Comparison of ENCODE assay signal across 1 cellular context in the genomic region with DNA sequence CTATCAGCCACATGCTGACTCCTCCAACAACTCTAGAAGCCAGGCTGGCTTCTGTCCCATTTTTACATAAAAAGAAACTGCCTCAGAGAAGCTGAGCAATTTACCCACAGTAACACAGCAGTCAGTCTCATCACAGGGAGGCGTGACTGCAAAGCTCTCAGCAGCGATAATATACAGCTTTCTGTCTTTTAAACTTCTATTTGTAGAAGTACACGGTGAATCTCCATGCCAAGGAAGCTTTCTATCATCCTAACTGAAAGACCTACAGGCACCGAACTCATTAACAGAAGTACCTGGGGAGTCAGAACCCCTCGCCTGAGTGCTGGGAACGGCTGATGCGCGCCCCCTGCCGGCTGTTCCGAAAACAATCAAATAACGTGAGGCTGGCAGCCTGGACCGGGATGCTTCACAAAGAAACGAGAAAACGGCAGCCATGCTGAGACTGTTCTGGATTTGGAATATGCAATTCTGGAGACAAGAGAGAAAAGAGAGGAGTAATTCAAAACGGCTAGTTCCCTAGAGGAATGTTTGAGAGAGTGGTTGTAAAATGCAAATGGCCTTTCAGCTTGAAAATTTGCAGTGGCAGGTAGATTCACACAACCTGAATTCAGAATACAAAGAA.
TF ChIP-seq lines count a peak whose summit lies in the region.

No MANE protein-coding gene starts in this region.

TF ChIP-seq in HEK293, 187 proteins besides CTCF, POLR2A, EP300 and RAD21 (continued from another document and continues in another):
- no peak for TF ChIP-seq MZF1 (tag by site-specific recombination; IDR thresholded peaks at IDR 0.05; ENCODE audit: borderline replicate concordance)
- TF ChIP-seq, protein P1, sequence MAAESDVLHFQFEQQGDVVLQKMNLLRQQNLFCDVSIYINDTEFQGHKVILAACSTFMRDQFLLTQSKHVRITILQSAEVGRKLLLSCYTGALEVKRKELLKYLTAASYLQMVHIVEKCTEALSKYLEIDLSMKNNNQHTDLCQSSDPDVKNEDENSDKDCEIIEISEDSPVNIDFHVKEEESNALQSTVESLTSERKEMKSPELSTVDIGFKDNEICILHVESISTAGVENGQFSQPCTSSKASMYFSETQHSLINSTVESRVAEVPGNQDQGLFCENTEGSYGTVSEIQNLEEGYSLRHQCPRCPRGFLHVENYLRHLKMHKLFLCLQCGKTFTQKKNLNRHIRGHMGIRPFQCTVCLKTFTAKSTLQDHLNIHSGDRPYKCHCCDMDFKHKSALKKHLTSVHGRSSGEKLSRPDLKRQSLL (tag by site-specific recombination; IDR thresholded peaks at IDR 0.05), result no peak; the same call in 1 of the 2 replicates
- TF ChIP-seq OVOL3 (tag by site-specific recombination; IDR thresholded peaks at IDR 0.05), result no peak
- TF ChIP-seq EGR2 (tag by site-specific recombination; IDR thresholded peaks at IDR 0.05; ENCODE audit: low read depth), result no peak
- no peak; the same call in 1 of the 2 replicates for TF ChIP-seq SP7 (tag by site-specific recombination; IDR thresholded peaks at IDR 0.05)
- no peak for TF ChIP-seq ZNF707 (tag by site-specific recombination; IDR thresholded peaks at IDR 0.05)
- TF ChIP-seq, protein P2, sequence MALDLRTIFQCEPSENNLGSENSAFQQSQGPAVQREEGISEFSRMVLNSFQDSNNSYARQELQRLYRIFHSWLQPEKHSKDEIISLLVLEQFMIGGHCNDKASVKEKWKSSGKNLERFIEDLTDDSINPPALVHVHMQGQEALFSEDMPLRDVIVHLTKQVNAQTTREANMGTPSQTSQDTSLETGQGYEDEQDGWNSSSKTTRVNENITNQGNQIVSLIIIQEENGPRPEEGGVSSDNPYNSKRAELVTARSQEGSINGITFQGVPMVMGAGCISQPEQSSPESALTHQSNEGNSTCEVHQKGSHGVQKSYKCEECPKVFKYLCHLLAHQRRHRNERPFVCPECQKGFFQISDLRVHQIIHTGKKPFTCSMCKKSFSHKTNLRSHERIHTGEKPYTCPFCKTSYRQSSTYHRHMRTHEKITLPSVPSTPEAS (tag by site-specific recombination; IDR thresholded peaks at IDR 0.05), result 0 out of 2 replicates have a peak, but pooled peaks have one; percentile 27
- TF ChIP-seq PRDM1 (tag by site-specific recombination; IDR thresholded peaks at IDR 0.05), result no peak
- TF ChIP-seq SP3 (tag by site-specific recombination; IDR thresholded peaks at IDR 0.05), result 0 out of 2 replicates have a peak, but pooled peaks have one; percentile 16
- TF ChIP-seq ZBTB20 (tag by site-specific recombination; IDR thresholded peaks at IDR 0.05), result no peak
- TF ChIP-seq ZFP37 (tag by site-specific recombination; IDR thresholded peaks at IDR 0.05), result peak; percentile 75; the same call in 1 of the 2 replicates
- TF ChIP-seq, protein P3, sequence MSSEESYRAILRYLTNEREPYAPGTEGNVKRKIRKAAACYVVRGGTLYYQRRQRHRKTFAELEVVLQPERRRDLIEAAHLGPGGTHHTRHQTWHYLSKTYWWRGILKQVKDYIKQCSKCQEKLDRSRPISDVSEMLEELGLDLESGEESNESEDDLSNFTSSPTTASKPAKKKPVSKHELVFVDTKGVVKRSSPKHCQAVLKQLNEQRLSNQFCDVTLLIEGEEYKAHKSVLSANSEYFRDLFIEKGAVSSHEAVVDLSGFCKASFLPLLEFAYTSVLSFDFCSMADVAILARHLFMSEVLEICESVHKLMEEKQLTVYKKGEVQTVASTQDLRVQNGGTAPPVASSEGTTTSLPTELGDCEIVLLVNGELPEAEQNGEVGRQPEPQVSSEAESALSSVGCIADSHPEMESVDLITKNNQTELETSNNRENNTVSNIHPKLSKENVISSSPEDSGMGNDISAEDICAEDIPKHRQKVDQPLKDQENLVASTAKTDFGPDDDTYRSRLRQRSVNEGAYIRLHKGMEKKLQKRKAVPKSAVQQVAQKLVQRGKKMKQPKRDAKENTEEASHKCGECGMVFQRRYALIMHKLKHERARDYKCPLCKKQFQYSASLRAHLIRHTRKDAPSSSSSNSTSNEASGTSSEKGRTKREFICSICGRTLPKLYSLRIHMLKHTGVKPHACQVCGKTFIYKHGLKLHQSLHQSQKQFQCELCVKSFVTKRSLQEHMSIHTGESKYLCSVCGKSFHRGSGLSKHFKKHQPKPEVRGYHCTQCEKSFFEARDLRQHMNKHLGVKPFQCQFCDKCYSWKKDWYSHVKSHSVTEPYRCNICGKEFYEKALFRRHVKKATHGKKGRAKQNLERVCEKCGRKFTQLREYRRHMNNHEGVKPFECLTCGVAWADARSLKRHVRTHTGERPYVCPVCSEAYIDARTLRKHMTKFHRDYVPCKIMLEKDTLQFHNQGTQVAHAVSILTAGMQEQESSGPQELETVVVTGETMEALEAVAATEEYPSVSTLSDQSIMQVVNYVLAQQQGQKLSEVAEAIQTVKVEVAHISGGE (tag by site-specific recombination; conservative IDR thresholded peaks at IDR 0.05; ENCODE audit: low read depth), result no peak
- no peak; the same call in 1 of the 2 replicates for TF ChIP-seq ZNF76 (tag by site-specific recombination; IDR thresholded peaks at IDR 0.05; ENCODE audit: borderline replicate concordance, low read depth)
- TF ChIP-seq ZNF24 (tag by site-specific recombination; IDR thresholded peaks at IDR 0.05), result peak; percentile 75; the same call in 1 of the 2 replicates
- TF ChIP-seq ZBTB48 (tag by site-specific recombination; IDR thresholded peaks at IDR 0.05), result no peak
- no peak; the same call in 1 of the 2 replicates for TF ChIP-seq ZNF335 (tag by site-specific recombination; conservative IDR thresholded peaks at IDR 0.05)
- no peak for TF ChIP-seq ZBTB21 (tag by site-specific recombination; IDR thresholded peaks at IDR 0.05)
- TF ChIP-seq, protein P4, sequence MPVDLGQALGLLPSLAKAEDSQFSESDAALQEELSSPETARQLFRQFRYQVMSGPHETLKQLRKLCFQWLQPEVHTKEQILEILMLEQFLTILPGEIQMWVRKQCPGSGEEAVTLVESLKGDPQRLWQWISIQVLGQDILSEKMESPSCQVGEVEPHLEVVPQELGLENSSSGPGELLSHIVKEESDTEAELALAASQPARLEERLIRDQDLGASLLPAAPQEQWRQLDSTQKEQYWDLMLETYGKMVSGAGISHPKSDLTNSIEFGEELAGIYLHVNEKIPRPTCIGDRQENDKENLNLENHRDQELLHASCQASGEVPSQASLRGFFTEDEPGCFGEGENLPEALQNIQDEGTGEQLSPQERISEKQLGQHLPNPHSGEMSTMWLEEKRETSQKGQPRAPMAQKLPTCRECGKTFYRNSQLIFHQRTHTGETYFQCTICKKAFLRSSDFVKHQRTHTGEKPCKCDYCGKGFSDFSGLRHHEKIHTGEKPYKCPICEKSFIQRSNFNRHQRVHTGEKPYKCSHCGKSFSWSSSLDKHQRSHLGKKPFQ (tag by site-specific recombination; IDR thresholded peaks at IDR 0.05), result no peak
- no peak for TF ChIP-seq ZNF623 (tag by site-specific recombination; IDR thresholded peaks at IDR 0.05)
- no peak for TF ChIP-seq ZNF274 (IDR thresholded peaks at IDR 0.05; ENCODE audit: low read length)
- no peak for TF ChIP-seq ZNF274 (tag by site-specific recombination; IDR thresholded peaks at IDR 0.05; ENCODE audit: borderline replicate concordance)
- no peak for TF ChIP-seq ZNF155 (tag by site-specific recombination; IDR thresholded peaks at IDR 0.05)
- TF ChIP-seq ZNF837 (tag by site-specific recombination; IDR thresholded peaks at IDR 0.05), result no peak
- no peak for TF ChIP-seq ZBTB1 (tag by site-specific recombination; IDR thresholded peaks at IDR 0.05)
- TF ChIP-seq, protein P5, sequence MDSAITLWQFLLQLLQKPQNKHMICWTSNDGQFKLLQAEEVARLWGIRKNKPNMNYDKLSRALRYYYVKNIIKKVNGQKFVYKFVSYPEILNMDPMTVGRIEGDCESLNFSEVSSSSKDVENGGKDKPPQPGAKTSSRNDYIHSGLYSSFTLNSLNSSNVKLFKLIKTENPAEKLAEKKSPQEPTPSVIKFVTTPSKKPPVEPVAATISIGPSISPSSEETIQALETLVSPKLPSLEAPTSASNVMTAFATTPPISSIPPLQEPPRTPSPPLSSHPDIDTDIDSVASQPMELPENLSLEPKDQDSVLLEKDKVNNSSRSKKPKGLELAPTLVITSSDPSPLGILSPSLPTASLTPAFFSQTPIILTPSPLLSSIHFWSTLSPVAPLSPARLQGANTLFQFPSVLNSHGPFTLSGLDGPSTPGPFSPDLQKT (IDR thresholded peaks at IDR 0.05; ENCODE audit: borderline replicate concordance, low read depth, low read length), result no peak
- TF ChIP-seq ZNF211 (tag by site-specific recombination; IDR thresholded peaks at IDR 0.05; ENCODE audit: low read depth), result no peak
- peak; percentile 74; the same call in 1 of the 2 replicates for TF ChIP-seq ZSCAN30 (tag by site-specific recombination; IDR thresholded peaks at IDR 0.05)
- TF ChIP-seq ZNF560 (tag by site-specific recombination; IDR thresholded peaks at IDR 0.05; ENCODE audit: borderline replicate concordance), result no peak
- TF ChIP-seq ZNF248 (tag by site-specific recombination; IDR thresholded peaks at IDR 0.05), result no peak
- no peak for TF ChIP-seq GLIS2 (tag by site-specific recombination; IDR thresholded peaks at IDR 0.05)
- no peak for TF ChIP-seq GLI2 (tag by site-specific recombination; IDR thresholded peaks at IDR 0.05; ENCODE audit: borderline replicate concordance, low read depth)
- peak; percentile 43; the same call in 1 of the 2 replicates for TF ChIP-seq GLIS1 (tag by site-specific recombination; IDR thresholded peaks at IDR 0.05)
- no peak for TF ChIP-seq KLF16 (tag by site-specific recombination; IDR thresholded peaks at IDR 0.05)
- TF ChIP-seq, protein P6, sequence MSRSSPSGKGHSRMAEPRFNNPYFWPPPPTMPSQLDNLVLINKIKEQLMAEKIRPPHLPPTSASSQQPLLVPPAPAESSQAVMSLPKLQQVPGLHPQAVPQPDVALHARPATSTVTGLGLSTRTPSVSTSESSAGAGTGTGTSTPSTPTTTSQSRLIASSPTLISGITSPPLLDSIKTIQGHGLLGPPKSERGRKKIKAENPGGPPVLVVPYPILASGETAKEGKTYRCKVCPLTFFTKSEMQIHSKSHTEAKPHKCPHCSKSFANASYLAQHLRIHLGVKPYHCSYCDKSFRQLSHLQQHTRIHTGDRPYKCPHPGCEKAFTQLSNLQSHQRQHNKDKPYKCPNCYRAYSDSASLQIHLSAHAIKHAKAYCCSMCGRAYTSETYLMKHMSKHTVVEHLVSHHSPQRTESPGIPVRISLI (tag by site-specific recombination; IDR thresholded peaks at IDR 0.05), result no peak
- TF ChIP-seq ZNF426 (tag by site-specific recombination; IDR thresholded peaks at IDR 0.05), result no peak
- no peak for TF ChIP-seq ZIC2 (tag by site-specific recombination; IDR thresholded peaks at IDR 0.05)
- no peak for TF ChIP-seq ZNF621 (tag by site-specific recombination; IDR thresholded peaks at IDR 0.05)
- TF ChIP-seq KLF7 (tag by site-specific recombination; IDR thresholded peaks at IDR 0.05; ENCODE audit: borderline replicate concordance), result no peak
- TF ChIP-seq, protein P7, sequence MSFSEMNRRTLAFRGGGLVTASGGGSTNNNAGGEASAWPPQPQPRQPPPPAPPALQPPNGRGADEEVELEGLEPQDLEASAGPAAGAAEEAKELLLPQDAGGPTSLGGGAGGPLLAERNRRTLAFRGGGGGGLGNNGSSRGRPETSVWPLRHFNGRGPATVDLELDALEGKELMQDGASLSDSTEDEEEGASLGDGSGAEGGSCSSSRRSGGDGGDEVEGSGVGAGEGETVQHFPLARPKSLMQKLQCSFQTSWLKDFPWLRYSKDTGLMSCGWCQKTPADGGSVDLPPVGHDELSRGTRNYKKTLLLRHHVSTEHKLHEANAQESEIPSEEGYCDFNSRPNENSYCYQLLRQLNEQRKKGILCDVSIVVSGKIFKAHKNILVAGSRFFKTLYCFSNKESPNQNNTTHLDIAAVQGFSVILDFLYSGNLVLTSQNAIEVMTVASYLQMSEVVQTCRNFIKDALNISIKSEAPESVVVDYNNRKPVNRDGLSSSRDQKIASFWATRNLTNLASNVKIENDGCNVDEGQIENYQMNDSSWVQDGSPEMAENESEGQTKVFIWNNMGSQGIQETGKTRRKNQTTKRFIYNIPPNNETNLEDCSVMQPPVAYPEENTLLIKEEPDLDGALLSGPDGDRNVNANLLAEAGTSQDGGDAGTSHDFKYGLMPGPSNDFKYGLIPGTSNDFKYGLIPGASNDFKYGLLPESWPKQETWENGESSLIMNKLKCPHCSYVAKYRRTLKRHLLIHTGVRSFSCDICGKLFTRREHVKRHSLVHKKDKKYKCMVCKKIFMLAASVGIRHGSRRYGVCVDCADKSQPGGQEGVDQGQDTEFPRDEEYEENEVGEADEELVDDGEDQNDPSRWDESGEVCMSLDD (tag by site-specific recombination; IDR thresholded peaks at IDR 0.05), result no peak
- TF ChIP-seq ZNF404 (tag by site-specific recombination; IDR thresholded peaks at IDR 0.05), result no peak
- TF ChIP-seq ZNF324 (tag by site-specific recombination; IDR thresholded peaks at IDR 0.05), result 0 out of 2 replicates have a peak, but pooled peaks have one; percentile 43
- peak; percentile 76; the same call in 1 of the 2 replicates for TF ChIP-seq ZNF2 (tag by site-specific recombination; IDR thresholded peaks at IDR 0.05)
- TF ChIP-seq ZBTB8A (tag by site-specific recombination; IDR thresholded peaks at IDR 0.05), result no peak; the same call in 1 of the 2 replicates
- TF ChIP-seq TRIM28 (IDR thresholded peaks at IDR 0.05; ENCODE audit: borderline replicate concordance, low read length), result peak; percentile 54; the same call in 1 of the 2 replicates
- TF ChIP-seq ZNF394 (tag by site-specific recombination; IDR thresholded peaks at IDR 0.05; ENCODE audit: borderline replicate concordance), result peak; percentile 65; the same call in 1 of the 2 replicates
- no peak for TF ChIP-seq ZNF48 (tag by site-specific recombination; IDR thresholded peaks at IDR 0.05)
- TF ChIP-seq, protein P8, sequence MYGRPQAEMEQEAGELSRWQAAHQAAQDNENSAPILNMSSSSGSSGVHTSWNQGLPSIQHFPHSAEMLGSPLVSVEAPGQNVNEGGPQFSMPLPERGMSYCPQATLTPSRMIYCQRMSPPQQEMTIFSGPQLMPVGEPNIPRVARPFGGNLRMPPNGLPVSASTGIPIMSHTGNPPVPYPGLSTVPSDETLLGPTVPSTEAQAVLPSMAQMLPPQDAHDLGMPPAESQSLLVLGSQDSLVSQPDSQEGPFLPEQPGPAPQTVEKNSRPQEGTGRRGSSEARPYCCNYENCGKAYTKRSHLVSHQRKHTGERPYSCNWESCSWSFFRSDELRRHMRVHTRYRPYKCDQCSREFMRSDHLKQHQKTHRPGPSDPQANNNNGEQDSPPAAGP (tag by site-specific recombination; IDR thresholded peaks at IDR 0.05), result no peak
- peak; percentile 78; the same call in 1 of the 2 replicates for TF ChIP-seq ZBTB17 (tag by site-specific recombination; IDR thresholded peaks at IDR 0.05)
- TF ChIP-seq ZSCAN23 (tag by site-specific recombination; IDR thresholded peaks at IDR 0.05), result no peak
